In genomic region chr18:44341759-44342158, GRCh38 we compare ENCODE assay signal across 18 cellular contexts.
DNase-seq lines count a peak whose midpoint lies in the region; ATAC-seq, FAIRE-seq and TF ChIP-seq lines count a peak whose summit lies in the region.
"Had no signal": no experiment of that assay in that cellular context is flagged by ENCODE, and none has a peak within 500 bp of the region (broad histone marks: within the 10 kb centered on the region; RNA-seq: fewer than 3 reads in every experiment).

No MANE protein-coding gene starts in this region.

- H3K4me1 ChIP-seq in keratinocyte (ENCODE audit: control insufficient read depth, extremely low read depth, insufficient read depth, low read length), result peaks cover 16% of the 10 kb centered on the region
- H3K4me1 ChIP-seq in CD8-positive, alpha-beta T cell (ENCODE audit: insufficient read depth, low read length), result no peaks in the 10 kb centered on the region
- no peaks in the 10 kb centered on the region for H3K4me1 ChIP-seq in MM.1S (ENCODE audit: low read length)
- H3K4me1 ChIP-seq: Caco-2 had no signal

- H3K36me3 Mint-ChIP-seq in HFFc6 (ENCODE audit: low read depth), result 0 out of 2 replicates have a peak, but pooled peaks cover 7% of the 10 kb centered on the region
- no peaks in the 10 kb centered on the region for H3K36me3 Mint-ChIP-seq in CD8-positive, alpha-beta T cell

- CTCF ChIA-PET in CD8-positive, alpha-beta T cell (lab: Charles Lee), result no interaction called here

- intact Hi-C loops in CD8-positive, alpha-beta T cell (cut with DNase I, micrococcal nuclease), result no loop called here

- no peaks in the 10 kb centered on the region for H3K27me3 Mint-ChIP-seq in HFFc6 (ENCODE audit: insufficient read depth)
- no peaks in the 10 kb centered on the region for H3K27me3 Mint-ChIP-seq in CD8-positive, alpha-beta T cell (ENCODE audit: low read depth)

- H3K27ac ChIP-seq in keratinocyte (ENCODE audit: control insufficient read depth, insufficient read depth, low read length) (peak overlapping the region; percentile 68), MM.1S (ENCODE audit: low read length) (no peak overlapping the region)
- no peak overlapping the region for H3K27ac ChIP-seq in CD8-positive, alpha-beta T cell (ENCODE audit: low read depth, low read length)

- POLR2A ChIA-PET in CD8-positive, alpha-beta T cell (lab: Charles Lee), result no interaction called here

- no peak for ATAC-seq in CD8-positive, alpha-beta T cell
- ATAC-seq: SK-N-SH treated with all-trans-retinoic acid at 6 μM for 48 hours had no signal

- no peak overlapping the region for H3K9ac ChIP-seq in keratinocyte (ENCODE audit: control insufficient read depth, extremely low read depth, insufficient read depth, low read length)
- H3K9ac ChIP-seq in MM.1S (ENCODE audit: low read length), result no peak overlapping the region

- H3K9me3 ChIP-seq in keratinocyte (ENCODE audit: control insufficient read depth, low read depth, low read length) (no peaks in the 10 kb centered on the region), MM.1S (replicated peaks; ENCODE audit: insufficient read depth, low read length) (no peaks in the 10 kb centered on the region)
- H3K9me3 ChIP-seq in CD8-positive, alpha-beta T cell (ENCODE audit: low read length), result no peaks in the 10 kb centered on the region
- H3K9me3 ChIP-seq: Caco-2 had no signal

- FAIRE-seq in bronchial epithelial cell (lab: Jason Lieb, UNC) (peak; percentile 72), keratinocyte (lab: Jason Lieb, UNC) (peak; percentile 99)
- FAIRE-seq: A204.1 had no signal

- DNase-seq in EL (peak; percentile 43), RPMI7951 (ENCODE audit: low read depth) (peak; percentile 57), bronchial epithelial cell (ENCODE audit: low read depth) (peak; percentile 97), keratinocyte (ENCODE audit: low read depth, low spot score) (peak; percentile 90), HFFc6 (no peak), MM.1S (no peak), NCI-H524 (lab: John Stamatoyannopoulos, UW) (no peak)
- no peak for DNase-seq in CD8-positive, alpha-beta T cell
- DNase-seq: Caco-2, GDM1, GOT3, MV-4-11, NCI-H1436, NCI-H2081, NCI-H69, SHP77 had no signal

- H3K27ac Mint-ChIP-seq in HFFc6, result no peak overlapping the region
- H3K27ac Mint-ChIP-seq in CD8-positive, alpha-beta T cell, result no peak overlapping the region

- H3K79me2 ChIP-seq in keratinocyte (ENCODE audit: control insufficient read depth, insufficient read depth, low read length) (no peaks in the 10 kb centered on the region), MM.1S (ENCODE audit: low read length) (no peaks in the 10 kb centered on the region)

- H3K4me2 ChIP-seq in keratinocyte (ENCODE audit: control insufficient read depth, extremely low read depth, insufficient read depth, low read depth, low read length) (peak overlapping the region; percentile 73), MM.1S (ENCODE audit: low read depth, low read length) (no peak overlapping the region)

- H3K9me3 Mint-ChIP-seq in HFFc6, result peaks cover 41% of the 10 kb centered on the region
- peaks cover 32% of the 10 kb centered on the region for H3K9me3 Mint-ChIP-seq in CD8-positive, alpha-beta T cell

- H3K36me3 ChIP-seq in bronchial epithelial cell (ENCODE audit: control insufficient read depth, insufficient read depth, low read length), result no peaks in the 10 kb centered on the region
- H3K36me3 ChIP-seq in keratinocyte (ENCODE audit: control insufficient read depth in 2 of 2, extremely low read depth in 1 of 2, insufficient read depth in 2 of 2, low read length in 2 of 2), result no peaks in the 10 kb centered on the region
- no peaks in the 10 kb centered on the region for H3K36me3 ChIP-seq in CD8-positive, alpha-beta T cell (ENCODE audit: insufficient read depth, low read length)
- H3K36me3 ChIP-seq in MM.1S (replicated peaks; ENCODE audit: insufficient read depth, low read length), result no peaks in the 10 kb centered on the region

- no peaks in the 10 kb centered on the region for H3K27me3 ChIP-seq in bronchial epithelial cell (ENCODE audit: control insufficient read depth, insufficient read depth, low read length)
- no peaks in the 10 kb centered on the region for H3K27me3 ChIP-seq in keratinocyte (ENCODE audit: control insufficient read depth, extremely low read depth, insufficient read depth, low read length)
- H3K27me3 ChIP-seq in CD8-positive, alpha-beta T cell (ENCODE audit: insufficient read depth, low read length), result no peaks in the 10 kb centered on the region
- no peaks in the 10 kb centered on the region for H3K27me3 ChIP-seq in MM.1S (replicated peaks; ENCODE audit: insufficient read depth, low read length)

- H3K4me3 Mint-ChIP-seq in HFFc6, result no peak overlapping the region
- H3K4me3 Mint-ChIP-seq in CD8-positive, alpha-beta T cell, result no peak overlapping the region

- no peaks in the 10 kb centered on the region for H3K4me1 Mint-ChIP-seq in HFFc6 (ENCODE audit: low read depth)
- no peaks in the 10 kb centered on the region for H3K4me1 Mint-ChIP-seq in CD8-positive, alpha-beta T cell (ENCODE audit: low read depth)

- dilution Hi-C loops in keratinocyte (cut with MboI; ENCODE audit: extremely low pct_ligation_motif_present, low sequenced_read_pairs), result no loop called here

- no peak overlapping the region for H3K4me3 ChIP-seq in bronchial epithelial cell (ENCODE audit: low read depth, low read length)
- no peak overlapping the region for H3K4me3 ChIP-seq in keratinocyte (ENCODE audit: control insufficient read depth in 2 of 3, extremely low read depth in 1 of 3, insufficient read depth in 2 of 3, low read depth in 1 of 3, low read length in 3 of 3)
- H3K4me3 ChIP-seq in CD8-positive, alpha-beta T cell (ENCODE audit: low read depth, low read length), result no peak overlapping the region
- no peak overlapping the region for H3K4me3 ChIP-seq in MM.1S (ENCODE audit: low read length)

- H3F3A ChIP-seq in MM.1S (ENCODE audit: insufficient read depth, low read length), result no peaks in the 10 kb centered on the region

- H3K9me2 ChIP-seq in MM.1S (replicated peaks; ENCODE audit: insufficient read depth, low read length), result no peaks in the 10 kb centered on the region

- H3K9me1 ChIP-seq in keratinocyte (ENCODE audit: control insufficient read depth, extremely low read depth, insufficient read depth, low read length), result no peaks in the 10 kb centered on the region

- H4K20me1 ChIP-seq in keratinocyte (ENCODE audit: control insufficient read depth, extremely low read depth, insufficient read depth, low read length) (no peaks in the 10 kb centered on the region), MM.1S (ENCODE audit: insufficient read depth, low read length) (no peaks in the 10 kb centered on the region)

- TF ChIP-seq CTCF in bronchial epithelial cell (IDR thresholded peaks at IDR 0.05; ENCODE audit: insufficient read depth, low read length, severe bottlenecking), result no peak
- no peak for TF ChIP-seq CTCF in keratinocyte (optimal IDR thresholded peaks at IDR 0.05 in 1 of 3, IDR thresholded peaks at IDR 0.05 in 1 of 3, conservative IDR thresholded peaks at IDR 0.05 in 1 of 3; ENCODE audit: extremely low read depth in 1 of 3, insufficient read depth in 2 of 3, low read length in 3 of 3)
- no peak for TF ChIP-seq CTCF in HFFc6 (IDR thresholded peaks at IDR 0.05)
- TF ChIP-seq CTCF in CD8-positive, alpha-beta T cell (IDR thresholded peaks at IDR 0.05), result no peak
- TF ChIP-seq CTCF in MM.1S (IDR thresholded peaks at IDR 0.05; ENCODE audit: low read length), result no peak

- H2AFZ ChIP-seq in keratinocyte (ENCODE audit: control insufficient read depth, low read length), result peak overlapping the region; percentile 84
- no peak overlapping the region for H2AFZ ChIP-seq in MM.1S (ENCODE audit: low read length)

Comparison
In these comparisons a context has a peak if more than half of its experiments do, and no peak if none do; other contexts are left out.
1. DNase-seq: peak in EL (single experiment), RPMI7951 (single experiment), bronchial epithelial cell (single experiment) and keratinocyte (single experiment); none in HFFc6 (single experiment), CD8-positive, alpha-beta T cell (0 of 7), MM.1S (single experiment) and NCI-H524 (0 of 2).